In genomic region chr17:75641343-75641742, GRCh38 we compare ENCODE assay signal across 21 cellular contexts. TPM values are rescaled to one million over a fixed set of nuclear protein-coding genes. Genes with fewer than 3 reads are reported as not detected.
DNase-seq lines count a peak whose midpoint lies in the region; ATAC-seq and TF ChIP-seq lines count a peak whose summit lies in the region.
"Had no signal": no experiment of that assay in that cellular context is flagged by ENCODE, and none has a peak within 500 bp of the region (broad histone marks: within the 10 kb centered on the region; RNA-seq: fewer than 3 reads in every experiment).

No MANE protein-coding gene starts in this region.

- WGBS in esophagus, 2 donors = 70 to 82% methylated on average over 9 of the region's 9 CpGs

- no peak for ATAC-seq in GM21381 (IDR thresholded peaks at IDR 0.05; ENCODE audit: unreplicated experiment)
- ATAC-seq: gastrocnemius medialis, K562 had no signal

- H3K4me1 ChIP-seq in esophagus (ENCODE audit: control insufficient read depth in 2 of 2, insufficient read depth in 2 of 2, low read length in 1 of 2) = peaks cover 0 to 20% of the 10 kb centered on the region in 2 donors
- H3K4me1 ChIP-seq: adrenal gland had no signal

- DNase-seq in RWPE1 (ENCODE audit: low spot score) (no peak), kidney tubule cell (ENCODE audit: low spot score) (peak; percentile 69), substantia nigra (lab: John Stamatoyannopoulos, UW) (peak in 14 of 49 donors; percentile 8 to 47 (median 36)), NCI-H2081 treated with DMSO at 0.1 percent for 48 hours (lab: John Stamatoyannopoulos, UW) (no peak), H4 (ENCODE audit: low spot score) (no peak), SK-N-DZ (ENCODE audit: low spot score) (no peak)
- DNase-seq: activated CD4-positive, CD25-positive, alpha-beta regulatory T cell treated with anti-CD3 and anti-CD28 coated beads, Interleukin-2, amount 50 U/mL, for 72 hours; adrenal gland; AML-193; gastrocnemius medialis; GM23248; NCI-H524 treated with DMSO at 0.1 percent for 48 hours; SIG-M5; sigmoid colon; stimulated activated CD4-positive, alpha-beta T cell treated with anti-CD3 and anti-CD28 coated beads, Interleukin-2, amount 100 ng/mL, for 24 hours had no signal

- peaks cover 0 to 7% of the 10 kb centered on the region in 2 donors for H3K36me3 ChIP-seq in esophagus (ENCODE audit: control insufficient read depth in 2 of 2, insufficient read depth in 2 of 2, low read length in 1 of 2)
- H3K36me3 ChIP-seq: adrenal gland had no signal

- peak overlapping the region; percentile 58 to 64 for H3K4me3 ChIP-seq in esophagus (ENCODE audit: low read depth in 1 of 2, low read length in 2 of 2)
- H3K4me3 ChIP-seq: adrenal gland, gastrocnemius medialis, GM23248, K562, sigmoid colon had no signal

- CTCF ChIA-PET in RWPE1 (lab: Yijun Ruan, JAX) = interaction anchor here (0.7 to 2.6 kb wide), 5 partner anchors 8 to 41 kb away, joined by 3 to 35 read pairs (median 7); partner anchors contain the start of gene SMIM5

- POLR2A ChIA-PET in RWPE1 (lab: Yijun Ruan, JAX; ENCODE audit: low non-redundant PET) = no interaction called here

- H3K27ac ChIP-seq in RWPE1 (peak overlapping the region; percentile 7; the same call in 1 of the 2 replicates), esophagus (ENCODE audit: low read depth in 2 of 2, low read length in 1 of 2) (peak overlapping the region; percentile 90 to 94), substantia nigra (ENCODE audit: low read depth, low read length, poor library complexity, severe bottlenecking) (peak overlapping the region; percentile 81)
- H3K27ac ChIP-seq: adrenal gland, gastrocnemius medialis, GM23248, HL-60, neutrophil, sigmoid colon had no signal

- TF ChIP-seq CTCF in RWPE1 (conservative IDR thresholded peaks at IDR 0.05; ENCODE audit: low read depth) = no peak

- no peaks in the 10 kb centered on the region for H3K9me3 ChIP-seq in esophagus (ENCODE audit: control insufficient read depth in 2 of 2, insufficient read depth in 1 of 2, low read depth in 1 of 2, low read length in 1 of 2)
- H3K9me3 ChIP-seq: adrenal gland, gastrocnemius medialis, neutrophil, sigmoid colon had no signal

- no peaks in the 10 kb centered on the region for H3K27me3 ChIP-seq in esophagus (ENCODE audit: control insufficient read depth in 1 of 2, insufficient read depth in 2 of 2, low read length in 2 of 2)
- H3K27me3 ChIP-seq: adrenal gland, gastrocnemius medialis, neutrophil, sigmoid colon had no signal

RNA-seq across cellular contexts. Expression of gene SMIM5, which starts 8.1 kb away (rescaled TPM):
- 10 to 100 TPM; 33.9 to 37.3 TPM for polyA plus RNA-seq in esophagus
- total RNA-seq in H4 (2014; rRNA removed; shearing (Covaris generic)) = not detected in 2 replicates
- polyA plus RNA-seq in SK-N-DZ (2014; cell fraction: cytosol; rRNA removed) = not detected in 2 replicates
- polyA plus RNA-seq in SK-N-DZ (2014; cell fraction: nucleus; rRNA removed) = 0.14 TPM in 1 of 2 replicates, not detected in the other
- total RNA-seq: GM23248, K562, lung microvascular endothelial cell had no signal

RNA-seq across cellular contexts. Expression of gene RECQL5, which starts 25.6 kb away (rescaled TPM):
- 100 to 1,000 TPM in 1 of 2 donors, 10 to 100 TPM in 1; 46.9 to 136 TPM for polyA plus RNA-seq in esophagus
- 6.4 and 14.3 TPM in 2 replicates for total RNA-seq in H4 (2014; rRNA removed; shearing (Covaris generic))
- polyA plus RNA-seq in SK-N-DZ (2014; cell fraction: cytosol; rRNA removed) = 23.7 and 26.3 TPM in 2 replicates
- polyA plus RNA-seq in SK-N-DZ (2014; cell fraction: nucleus; rRNA removed) = 82.8 and 109 TPM in 2 replicates

RNA-seq across cellular contexts. Expression of gene SAP30BP, which starts 25.8 kb away (rescaled TPM):
- polyA plus RNA-seq in esophagus = 10 to 100 TPM; 63.4 to 68.4 TPM
- 107 and 135 TPM in 2 replicates for total RNA-seq in H4 (2014; rRNA removed; shearing (Covaris generic))
- polyA plus RNA-seq in SK-N-DZ (2014; cell fraction: cytosol; rRNA removed) = 64.3 and 73.1 TPM in 2 replicates
- polyA plus RNA-seq in SK-N-DZ (2014; cell fraction: nucleus; rRNA removed) = 196 and 208 TPM in 2 replicates

RNA-seq across cellular contexts. Expression of gene MYO15B, which starts 53.7 kb away (rescaled TPM):
- 10 to 100 TPM; 27.8 to 89.5 TPM for polyA plus RNA-seq in esophagus
- total RNA-seq in H4 (2014; rRNA removed; shearing (Covaris generic)) = 0.02 and 1.1 TPM in 2 replicates
- polyA plus RNA-seq in SK-N-DZ (2014; cell fraction: cytosol; rRNA removed) = 0.32 TPM in 1 of 2 replicates, not detected in the other
- 1.5 and 1.6 TPM in 2 replicates for polyA plus RNA-seq in SK-N-DZ (2014; cell fraction: nucleus; rRNA removed)

Comparison
In these comparisons a context has a peak if more than half of its experiments do, and no peak if none do; other contexts are left out.
1. H3K27ac ChIP-seq: peak in every context shown above with its lines; median percentile 92 in esophagus; 81 in substantia nigra; 7 in RWPE1.